In the genomic region with DNA sequence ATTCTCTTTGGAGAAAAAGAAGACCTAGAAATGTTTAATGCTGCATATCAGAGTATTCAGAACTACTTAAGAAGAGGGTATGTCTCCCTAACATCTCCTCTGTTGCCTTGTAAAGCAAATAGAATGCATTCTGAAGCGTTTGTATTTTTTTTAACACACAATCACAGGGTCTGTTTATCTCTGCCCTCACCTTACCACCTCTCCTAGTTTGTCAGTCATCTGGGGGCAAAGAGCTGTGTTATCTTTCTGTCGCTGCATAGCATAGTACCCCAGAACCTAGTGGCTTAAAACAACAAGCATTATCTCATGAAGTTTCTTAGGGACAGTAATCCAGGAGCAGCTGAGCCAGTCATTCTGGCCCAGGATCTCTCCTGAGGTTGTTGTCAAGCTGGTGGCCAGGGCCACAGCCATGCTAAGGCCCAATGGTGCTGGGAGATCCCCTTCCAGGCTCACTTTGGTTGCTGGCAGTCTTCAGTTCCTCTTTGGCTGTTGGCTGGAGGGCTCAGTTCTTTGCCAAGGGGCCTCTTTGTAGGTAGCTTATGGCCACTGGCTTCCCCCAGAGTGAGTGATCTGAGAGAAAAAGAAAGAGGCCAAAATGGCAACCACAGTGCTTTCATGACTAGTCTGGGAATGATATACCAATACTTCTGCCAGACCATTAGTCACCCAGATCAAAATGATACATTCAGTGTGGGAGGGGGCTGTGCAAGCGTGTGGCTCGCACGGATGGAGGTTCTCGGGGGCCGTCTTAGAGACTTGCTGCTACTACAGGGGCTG, we compare ENCODE assay signal across 9 cellular contexts. TPM values are rescaled to one million over a fixed set of nuclear protein-coding genes. Genes with fewer than 3 reads are reported as not detected.
DNase-seq lines count a peak whose midpoint lies in the region; ATAC-seq and TF ChIP-seq lines count a peak whose summit lies in the region.
"Had no signal": no experiment of that assay in that cellular context is flagged by ENCODE, and none has a peak within 500 bp of the region (broad histone marks: within the 10 kb centered on the region; RNA-seq: fewer than 3 reads in every experiment).

No MANE protein-coding gene starts in this region.

- H3K4me1 ChIP-seq in ACC112 (ENCODE audit: control insufficient read depth, insufficient read depth, low read length, unreplicated experiment): peaks cover 21% of the 10 kb centered on the region

- POLR2A ChIA-PET in HEK293T (lab: Yijun Ruan, JAX): no interaction called here

- intact Hi-C loops in posterior vena cava (cut with DNase I): no loop called here

- ATAC-seq in GM18868 (IDR thresholded peaks at IDR 0.05; ENCODE audit: unreplicated experiment): peak; percentile 98
- ATAC-seq in HG02870 (IDR thresholded peaks at IDR 0.05; ENCODE audit: unreplicated experiment): peak; percentile 97

- H3K4me3 ChIP-seq in ACC112 (ENCODE audit: low read depth, low read length): no peak overlapping the region

- peak overlapping the region; percentile 49 for H3K27ac ChIP-seq in ACC112 (ENCODE audit: low read depth, low read length)

- DNase-seq in activated T-cell treated with anti-CD3 and anti-CD28 coated beads, Interleukin-2, amount 50 U/mL, for 48 hours: peak; percentile 59 to 70
- no peak for DNase-seq in NCI-H1092 (lab: John Stamatoyannopoulos, UW)
- DNase-seq in posterior vena cava (ENCODE audit: low spot score): no peak
- DNase-seq in HEK293T (ENCODE audit: extremely low spot score): no peak
- DNase-seq in NCI-H345 (lab: John Stamatoyannopoulos, UW): no peak
- DNase-seq: NCI-H510A treated with DMSO at 0.1 percent for 48 hours had no signal

- H3K79me2 ChIP-seq in ACC112 (ENCODE audit: control insufficient read depth, insufficient read depth, low read length, unreplicated experiment): peaks cover 3% of the 10 kb centered on the region

- no peak overlapping the region for H2AFZ ChIP-seq in ACC112 (ENCODE audit: low read length, unreplicated experiment)

- H3K27me3 ChIP-seq in ACC112 (ENCODE audit: insufficient read depth, low read length): no peaks in the 10 kb centered on the region

- CTCF ChIA-PET in HEK293T (lab: Yijun Ruan, JAX): no interaction called here

- H3K36me3 ChIP-seq in ACC112 (ENCODE audit: insufficient read depth, low read length): peaks cover 49% of the 10 kb centered on the region

TF ChIP-seq in HEK293T, 16 proteins besides CTCF, POLR2A, EP300 and RAD21:
- TF ChIP-seq NFRKB (IDR thresholded peaks at IDR 0.05) (no peak), LEF1 (IDR thresholded peaks at IDR 0.05; ENCODE audit: borderline replicate concordance) (no peak)

RNA-seq across cellular contexts. Expression of a gene that starts 17.8 kb away (rescaled TPM):
- total RNA-seq in posterior vena cava: 10 to 100 TPM; 25.0 to 28.1 TPM

Comparison
In these comparisons a context has a peak if more than half of its experiments do, and no peak if none do; other contexts are left out.
1. DNase-seq: peak in activated T-cell treated with anti-CD3 and anti-CD28 coated beads, Interleukin-2, amount 50 U/mL, for 48 hours (2 of 2); none in NCI-H1092 (single experiment), posterior vena cava (single experiment), HEK293T (single experiment) and NCI-H345 (single experiment).